In the genomic region with DNA sequence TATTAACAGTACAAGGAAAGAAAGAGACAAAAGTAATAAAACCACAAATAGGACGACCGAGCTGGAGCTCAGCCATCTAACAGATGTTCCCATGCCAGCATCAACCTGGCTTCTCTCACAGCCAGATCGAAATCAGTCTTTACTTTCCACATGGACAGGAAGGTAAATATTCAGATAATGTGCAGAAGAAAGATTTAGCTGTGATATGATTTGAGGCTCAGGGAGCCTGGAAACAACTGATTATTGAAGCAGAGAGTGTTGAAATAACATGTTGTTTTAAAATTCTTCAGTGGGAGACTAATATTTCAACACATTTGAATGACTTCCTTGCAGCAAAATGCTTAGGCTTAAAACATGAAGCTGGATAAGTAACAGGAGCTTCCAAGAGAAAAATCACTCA, we compare ENCODE assay signal across 15 cellular contexts.
DNase-seq lines count a peak whose midpoint lies in the region; ATAC-seq and TF ChIP-seq lines count a peak whose summit lies in the region.
"Had no signal": no experiment of that assay in that cellular context is flagged by ENCODE, and none has a peak within 500 bp of the region (broad histone marks: within the 10 kb centered on the region; RNA-seq: fewer than 3 reads in every experiment).

No MANE protein-coding gene starts in this region.

- H4K20me1 ChIP-seq in PC-3 (ENCODE audit: low read length), result no peaks in the 10 kb centered on the region

- H3K27ac ChIP-seq in PC-3 (ENCODE audit: low read length) (no peak overlapping the region), vagina (no peak overlapping the region)

- H3K9ac ChIP-seq in PC-3 (ENCODE audit: low read length), result no peak overlapping the region

- no peak overlapping the region for H2AFZ ChIP-seq in PC-3 (ENCODE audit: low read length)

- H3K9me2 ChIP-seq in PC-3 (replicated peaks; ENCODE audit: low read length), result no peaks in the 10 kb centered on the region

- intact Hi-C loops in natural killer cell (cut with micrococcal nuclease), result no loop called here
- intact Hi-C loops in PC-3 (cut with micrococcal nuclease), result no loop called here
- intact Hi-C loops in vagina (cut with DNase I), result no loop called here

- no peaks in the 10 kb centered on the region for H3K9me3 Mint-ChIP-seq in natural killer cell
- H3K9me3 Mint-ChIP-seq in natural killer cell treated with Interleukin-12 subunit alpha and Interleukin-12 subunit beta and Interleukin-15 and Interleukin-18, amount 100 ng/mL, for 72 hours, result peaks cover 3% of the 10 kb centered on the region
- H3K9me3 Mint-ChIP-seq: stimulated activated memory B cell treated with anti-CD40 and anti-IgM and Interleukin-4, amounts not matched to agents 10 μg/mL and 1 μg/mL and 100 μg/mL, for 72 hours had no signal

- peak overlapping the region; percentile 54 for H3K4me3 Mint-ChIP-seq in natural killer cell
- H3K4me3 Mint-ChIP-seq in natural killer cell treated with Interleukin-12 subunit alpha and Interleukin-12 subunit beta and Interleukin-15 and Interleukin-18, amount 100 ng/mL, for 72 hours, result no peak overlapping the region
- H3K4me3 Mint-ChIP-seq: stimulated activated memory B cell treated with anti-CD40 and anti-IgM and Interleukin-4, amounts not matched to agents 10 μg/mL and 1 μg/mL and 100 μg/mL, for 72 hours had no signal

- H3K27me3 ChIP-seq in PC-3 (ENCODE audit: low read length), result no peaks in the 10 kb centered on the region
- no peaks in the 10 kb centered on the region for H3K27me3 ChIP-seq in vagina

- no peak for DNase-seq in natural killer cell
- no peak for DNase-seq in natural killer cell treated with Interleukin-12 subunit alpha and Interleukin-12 subunit beta and Interleukin-15 and Interleukin-18, amount 100 ng/mL, for 72 hours (ENCODE audit: low spot score)
- peak; percentile 31 for DNase-seq in PC-3
- DNase-seq in dermis microvascular lymphatic vessel endothelial cell (ENCODE audit: low read depth in 2 of 2), result peak; percentile 55 to 88
- no peak for DNase-seq in vagina (ENCODE audit: extremely low spot score in 2 of 2)
- DNase-seq in DMS153 treated with DMSO at 0.1 percent for 48 hours (lab: John Stamatoyannopoulos, UW; ENCODE audit: unreplicated experiment), result no peak
- DNase-seq: glutamatergic neuron; kidney glomerular epithelial cell; NCI-H1417 treated with DMSO at 0.1 percent for 48 hours; NCI-H526; SHP77; stimulated activated CD4-positive, alpha-beta T cell treated with anti-CD3 and anti-CD28 coated beads, Interleukin-4, amount 100 ng/mL, for 24 hours had no signal

- TF ChIP-seq POLR2A in vagina (IDR thresholded peaks at IDR 0.05), result no peak

- H3K9me3 ChIP-seq in PC-3 (ENCODE audit: low read length) (no peaks in the 10 kb centered on the region), vagina (no peaks in the 10 kb centered on the region)

- peak overlapping the region; percentile 69 to 89 for H3K27ac Mint-ChIP-seq in natural killer cell
- H3K27ac Mint-ChIP-seq in natural killer cell treated with Interleukin-12 subunit alpha and Interleukin-12 subunit beta and Interleukin-15 and Interleukin-18, amount 100 ng/mL, for 72 hours, result peak overlapping the region in 1 of 2 donors; percentile 6
- H3K27ac Mint-ChIP-seq: stimulated activated memory B cell treated with anti-CD40 and anti-IgM and Interleukin-4, amounts not matched to agents 10 μg/mL and 1 μg/mL and 100 μg/mL, for 72 hours had no signal

- H3F3A ChIP-seq in PC-3 (ENCODE audit: low read length, unreplicated experiment), result no peaks in the 10 kb centered on the region

- BruUV-seq in PC-3 (replicated peaks; lab: Mats Ljungman, UMichigan), result no TSS peak

- H3K4me1 ChIP-seq in PC-3 (ENCODE audit: insufficient read depth, low read length) (peaks cover 50% of the 10 kb centered on the region), vagina (no peaks in the 10 kb centered on the region)

- H3K36me3 Mint-ChIP-seq in natural killer cell, result no peaks in the 10 kb centered on the region
- peaks cover 5% of the 10 kb centered on the region for H3K36me3 Mint-ChIP-seq in natural killer cell treated with Interleukin-12 subunit alpha and Interleukin-12 subunit beta and Interleukin-15 and Interleukin-18, amount 100 ng/mL, for 72 hours
- H3K36me3 Mint-ChIP-seq: stimulated activated memory B cell treated with anti-CD40 and anti-IgM and Interleukin-4, amounts not matched to agents 10 μg/mL and 1 μg/mL and 100 μg/mL, for 72 hours had no signal

- H3K4me3 ChIP-seq in PC-3 (ENCODE audit: low read length) (no peak overlapping the region), vagina (no peak overlapping the region)

- TF ChIP-seq CTCF in natural killer cell (IDR thresholded peaks at IDR 0.05) (no peak), PC-3 (conservative IDR thresholded peaks at IDR 0.05; ENCODE audit: low read depth, low read length) (no peak), vagina (IDR thresholded peaks at IDR 0.05) (no peak)

- no peaks in the 10 kb centered on the region for H3K27me3 Mint-ChIP-seq in natural killer cell (ENCODE audit: low read depth in 2 of 2)
- no peaks in the 10 kb centered on the region for H3K27me3 Mint-ChIP-seq in natural killer cell treated with Interleukin-12 subunit alpha and Interleukin-12 subunit beta and Interleukin-15 and Interleukin-18, amount 100 ng/mL, for 72 hours

- ATAC-seq in natural killer cell (no peak), PC-3 (no peak), HG03565 (IDR thresholded peaks at IDR 0.05; ENCODE audit: unreplicated experiment) (no peak), HG03175 (IDR thresholded peaks at IDR 0.05; ENCODE audit: unreplicated experiment) (no peak)
- no peak for ATAC-seq in natural killer cell treated with Interleukin-12 subunit alpha and Interleukin-12 subunit beta and Interleukin-15 and Interleukin-18, amount 100 ng/mL, for 72 hours
- ATAC-seq: stimulated activated memory B cell treated with anti-CD40 and anti-IgM and Interleukin-4, amounts not matched to agents 10 μg/mL and 1 μg/mL and 100 μg/mL, for 72 hours had no signal

- POLR2A ChIA-PET in PC-3 (lab: Charles Lee; ENCODE audit: unreplicated experiment), result no interaction called here

- no peaks in the 10 kb centered on the region for H3K79me2 ChIP-seq in PC-3 (ENCODE audit: low read length)

- H3K4me2 ChIP-seq in PC-3 (ENCODE audit: low read length), result no peak overlapping the region

- CTCF ChIA-PET in PC-3 (lab: Charles Lee), result no interaction called here

- no peaks in the 10 kb centered on the region for H3K36me3 ChIP-seq in PC-3 (ENCODE audit: low read depth, low read length)
- H3K36me3 ChIP-seq in vagina, result no peaks in the 10 kb centered on the region

- H3K4me1 Mint-ChIP-seq in natural killer cell, result peaks cover 46 to 61% of the 10 kb centered on the region in 2 donors
- peaks cover 39 to 54% of the 10 kb centered on the region in 2 donors for H3K4me1 Mint-ChIP-seq in natural killer cell treated with Interleukin-12 subunit alpha and Interleukin-12 subunit beta and Interleukin-15 and Interleukin-18, amount 100 ng/mL, for 72 hours (ENCODE audit: low read depth in 2 of 2)

Comparison
In these comparisons a context has a peak if more than half of its experiments do, and no peak if none do; other contexts are left out.
1. DNase-seq: peak in PC-3 (single experiment) and dermis microvascular lymphatic vessel endothelial cell (2 of 2); none in natural killer cell (single experiment), natural killer cell treated with Interleukin-12 subunit alpha and Interleukin-12 subunit beta and Interleukin-15 and Interleukin-18, amount 100 ng/mL, for 72 hours (single experiment), vagina (0 of 2) and DMS153 treated with DMSO at 0.1 percent for 48 hours (single experiment).